12 cellular contexts compared by ENCODE assay signal in the genomic region with DNA sequence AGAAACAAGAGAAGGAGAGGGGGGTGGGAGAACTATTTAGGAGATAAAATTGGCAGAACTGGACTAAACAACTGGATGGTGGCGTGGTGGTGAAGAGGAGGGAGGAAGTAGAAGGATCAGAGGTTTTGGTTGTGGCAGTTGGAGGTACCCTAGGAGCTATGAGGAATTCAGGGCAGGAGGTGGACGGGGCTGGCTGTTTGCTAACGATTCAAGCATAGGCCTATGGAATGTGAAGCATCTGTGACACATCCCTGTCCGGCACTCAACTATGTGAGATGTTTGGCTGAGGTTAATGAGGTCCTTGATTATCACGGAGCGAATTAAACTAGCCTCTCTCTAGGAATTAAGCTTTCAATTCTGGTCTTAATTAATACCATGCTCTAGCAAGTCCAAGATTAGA. TPM values are rescaled to one million over a fixed set of nuclear protein-coding genes. Genes with fewer than 3 reads are reported as not detected.
DNase-seq lines count a peak whose midpoint lies in the region; ATAC-seq and TF ChIP-seq lines count a peak whose summit lies in the region.
"Had no signal": no experiment of that assay in that cellular context is flagged by ENCODE, and none has a peak within 500 bp of the region (broad histone marks: within the 10 kb centered on the region; RNA-seq: fewer than 3 reads in every experiment).

No MANE protein-coding gene starts in this region.

- DNase-seq in Daoy (ENCODE audit: low read depth) (peak; percentile 43), chondrocyte (ENCODE audit: low spot score) (no peak), lower lobe of right lung (no peak), NK-92 (lab: John Stamatoyannopoulos, UW; ENCODE audit: unreplicated experiment) (no peak), suprapubic skin (ENCODE audit: low spot score in 2 of 2) (no peak)
- DNase-seq: CD8-positive, alpha-beta memory T cell; NCI-H446; RPMI8226 had no signal

- TF ChIP-seq EP300 in suprapubic skin (IDR thresholded peaks at IDR 0.05): no peak

- intact Hi-C loops in lower lobe of right lung (cut with DNase I): no loop called here

- H3K27ac ChIP-seq in lower lobe of right lung (no peak overlapping the region), suprapubic skin (no peak overlapping the region)
- H3K27ac ChIP-seq: VCaP had no signal

- no peak overlapping the region for H3K4me3 ChIP-seq in lower lobe of right lung
- H3K4me3 ChIP-seq in suprapubic skin: no peak overlapping the region

- no peaks in the 10 kb centered on the region for H3K9me3 Mint-ChIP-seq in IgD-negative memory B cell
- no peaks in the 10 kb centered on the region for H3K9me3 Mint-ChIP-seq in chondrocyte (ENCODE audit: low read depth)
- H3K9me3 Mint-ChIP-seq: CD8-positive, alpha-beta memory T cell had no signal

- no peaks in the 10 kb centered on the region for H3K9me3 ChIP-seq in lower lobe of right lung
- no peaks in the 10 kb centered on the region for H3K9me3 ChIP-seq in suprapubic skin

- H3K4me1 ChIP-seq in lower lobe of right lung: no peaks in the 10 kb centered on the region
- H3K4me1 ChIP-seq in suprapubic skin: no peaks in the 10 kb centered on the region

- H3K27me3 Mint-ChIP-seq in IgD-negative memory B cell (no peaks in the 10 kb centered on the region), chondrocyte (ENCODE audit: low read depth) (no peaks in the 10 kb centered on the region)
- H3K27me3 Mint-ChIP-seq: CD8-positive, alpha-beta memory T cell had no signal

- H3K36me3 Mint-ChIP-seq in IgD-negative memory B cell: peaks cover 17% of the 10 kb centered on the region
- peaks cover 34% of the 10 kb centered on the region for H3K36me3 Mint-ChIP-seq in chondrocyte (ENCODE audit: low read depth)

- TF ChIP-seq CTCF in chondrocyte (IDR thresholded peaks at IDR 0.05) (no peak), lower lobe of right lung (IDR thresholded peaks at IDR 0.05) (no peak), suprapubic skin (IDR thresholded peaks at IDR 0.05) (no peak)

- 81% methylated on average over 6 of the region's 6 CpGs for WGBS in suprapubic skin

- no peaks in the 10 kb centered on the region for H3K27me3 ChIP-seq in lower lobe of right lung (ENCODE audit: low read depth)
- no peaks in the 10 kb centered on the region for H3K27me3 ChIP-seq in suprapubic skin

- TF ChIP-seq POLR2A in suprapubic skin (IDR thresholded peaks at IDR 0.05): no peak

- ATAC-seq in lower lobe of right lung (peak; percentile 35 to 58), HG02588 (IDR thresholded peaks at IDR 0.05; ENCODE audit: unreplicated experiment) (no peak), HG03139 (IDR thresholded peaks at IDR 0.05; ENCODE audit: unreplicated experiment) (no peak)

- H3K27ac Mint-ChIP-seq in IgD-negative memory B cell: peak overlapping the region in 2 of 3 donors; percentile 21 to 75
- peak overlapping the region; percentile 89 for H3K27ac Mint-ChIP-seq in chondrocyte (ENCODE audit: unreplicated experiment)

- peaks cover 88% of the 10 kb centered on the region for H3K36me3 ChIP-seq in lower lobe of right lung
- H3K36me3 ChIP-seq in suprapubic skin: peaks cover 64% of the 10 kb centered on the region

- H3K4me3 Mint-ChIP-seq in IgD-negative memory B cell (no peak overlapping the region), chondrocyte (ENCODE audit: unreplicated experiment) (no peak overlapping the region)
- H3K4me3 Mint-ChIP-seq: CD8-positive, alpha-beta memory T cell had no signal

- H3K4me1 Mint-ChIP-seq in IgD-negative memory B cell (peaks cover 0 to 3% (median 0%) of the 10 kb centered on the region in 3 donors), chondrocyte (ENCODE audit: low read depth) (peaks cover 14% of the 10 kb centered on the region)

RNA-seq across cellular contexts. Expression of a gene that starts 13.5 kb away (rescaled TPM):
- 6.2 and 12.7 TPM in 2 replicates for total RNA-seq in Daoy (2014; rRNA removed; shearing (Covaris generic))
- polyA plus RNA-seq in IgD-negative memory B cell: 13.3 TPM
- total RNA-seq in chondrocyte (10.7 to 15.1 TPM (median 12.7 TPM) in 3 replicates), lower lobe of right lung (11.7 TPM), suprapubic skin (10 to 100 TPM in 3 of 4 donors, 1 to 10 TPM in 1; 5.4 to 19.3 (median 12.3) TPM)

RNA-seq across cellular contexts. Expression of a gene that starts 58.6 kb away (rescaled TPM):
- 37.4 and 52.5 TPM in 2 replicates for total RNA-seq in Daoy (2014; rRNA removed; shearing (Covaris generic))
- polyA plus RNA-seq in IgD-negative memory B cell: 30.5 TPM
- total RNA-seq in chondrocyte: 42.0 to 46.5 TPM (median 44.7 TPM) in 3 replicates
- total RNA-seq in lower lobe of right lung: 49.2 TPM
- total RNA-seq in suprapubic skin: 10 to 100 TPM; 46.3 to 57.8 (median 49.7) TPM

Comparison
In these comparisons a context has a peak if more than half of its experiments do, and no peak if none do; other contexts are left out.
1. ATAC-seq: peak in lower lobe of right lung (2 of 2); none in HG02588 (single experiment) and HG03139 (single experiment).